In genomic region chr6:87029711-87030314, GRCh38 we compare ENCODE assay signal across 8 cellular contexts.
DNase-seq lines count a peak whose midpoint lies in the region; ATAC-seq and TF ChIP-seq lines count a peak whose summit lies in the region.

No MANE protein-coding gene starts in this region.

- ATAC-seq in heart right ventricle, result no peak
- no peak for ATAC-seq in Right ventricle myocardium superior (ENCODE audit: poor library complexity)
- peak in 1 of 4 donors; percentile 40 for ATAC-seq in right lobe of liver
- no peak for ATAC-seq in GM21528 (IDR thresholded peaks at IDR 0.05; ENCODE audit: low FRiP score, unreplicated experiment)
- no peak for ATAC-seq in HG03280 (IDR thresholded peaks at IDR 0.05; ENCODE audit: unreplicated experiment)

- intact Hi-C loops in heart right ventricle (cut with DNase I), result loop anchor here in 2 of 10 donors (5.0 to 10.0 kb wide), 2 partner anchors 1108 to 1275 kb away; no protein-coding TSS in a partner anchor
- intact Hi-C loops in Right ventricle myocardium superior (cut with DNase I), result no loop called here
- intact Hi-C loops in right lobe of liver (cut with DNase I), result no loop called here

- H3K9me3 ChIP-seq in heart right ventricle (peaks cover 0 to 14% (median 0%) of the 10 kb centered on the region in 11 donors), right lobe of liver (no peaks in the 10 kb centered on the region)

- H3K4me3 ChIP-seq in heart right ventricle (no peak overlapping the region), right lobe of liver (no peak overlapping the region)

- DNase-seq in heart right ventricle, result no peak
- DNase-seq in Right ventricle myocardium superior, result no peak
- DNase-seq in NCI-H1694 treated with DMSO at 0.1 percent for 48 hours (lab: John Stamatoyannopoulos, UW), result peak; percentile 68
- peak; percentile 65 for DNase-seq in astrocyte of the hippocampus (ENCODE audit: low read depth, low spot score)
- DNase-seq in right lobe of liver, result no peak
- no peak for DNase-seq in stimulated activated CD4-positive, alpha-beta T cell treated with anti-CD3 and anti-CD28 coated beads, Interleukin-2, amount 100 ng/mL, for 24 hours

- no peak overlapping the region for H3K27ac ChIP-seq in heart right ventricle
- H3K27ac ChIP-seq in right lobe of liver, result no peak overlapping the region

- TF ChIP-seq CTCF in heart right ventricle (IDR thresholded peaks at IDR 0.05) (peak in 7 of 9 donors; percentile 30 to 63 (median 51)), right lobe of liver (IDR thresholded peaks at IDR 0.05) (peak; percentile 34 to 57 (median 55))

- no peaks in the 10 kb centered on the region for H3K27me3 ChIP-seq in heart right ventricle
- H3K27me3 ChIP-seq in right lobe of liver, result no peaks in the 10 kb centered on the region

- no peak for TF ChIP-seq POLR2A in right lobe of liver (IDR thresholded peaks at IDR 0.05)

- H3K36me3 ChIP-seq in heart right ventricle, result no peaks in the 10 kb centered on the region
- H3K36me3 ChIP-seq in right lobe of liver, result no peaks in the 10 kb centered on the region

- no peaks in the 10 kb centered on the region for H3K4me1 ChIP-seq in heart right ventricle
- no peaks in the 10 kb centered on the region for H3K4me1 ChIP-seq in right lobe of liver

- 69 to 73% methylated on average over 3 of the region's 3 CpGs for WGBS in heart right ventricle, 2 donors
- 54% methylated on average over 3 of the region's 3 CpGs for WGBS in right lobe of liver (ENCODE audit: insufficient coverage, low coverage, low lambda C conversion rate, missing lambda C conversion rate)

Comparison
In these comparisons a context has a peak if more than half of its experiments do, and no peak if none do; other contexts are left out.
1. DNase-seq: peak in NCI-H1694 treated with DMSO at 0.1 percent for 48 hours (single experiment) and astrocyte of the hippocampus (single experiment); none in heart right ventricle (0 of 2), Right ventricle myocardium superior (single experiment), right lobe of liver (0 of 3) and stimulated activated CD4-positive, alpha-beta T cell treated with anti-CD3 and anti-CD28 coated beads, Interleukin-2, amount 100 ng/mL, for 24 hours (0 of 2).